Comparison of ENCODE assay signal across 14 cellular contexts in the genomic region with DNA sequence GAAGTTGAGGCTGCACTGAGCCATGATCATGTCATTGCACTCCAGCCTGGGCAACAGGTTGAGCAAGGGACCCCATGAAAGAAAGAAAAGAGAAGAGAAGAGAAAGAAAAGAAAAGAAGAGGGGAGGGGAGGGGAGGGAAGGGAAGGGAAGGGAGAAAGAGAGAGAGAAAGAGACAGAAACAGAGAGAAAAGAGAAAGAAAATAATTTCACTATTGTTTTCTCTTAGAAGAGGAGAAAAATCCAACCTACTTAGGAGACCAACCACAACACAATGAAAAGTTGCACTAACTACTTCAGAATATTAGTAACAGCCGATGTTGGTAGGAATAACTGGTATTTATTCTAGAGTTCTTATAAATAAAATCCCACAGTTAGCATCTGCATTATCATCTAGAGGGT. TPM values are rescaled to one million over a fixed set of nuclear protein-coding genes. Genes with fewer than 3 reads are reported as not detected.
DNase-seq lines count a peak whose midpoint lies in the region; ATAC-seq and TF ChIP-seq lines count a peak whose summit lies in the region.
"Had no signal": no experiment of that assay in that cellular context is flagged by ENCODE, and none has a peak within 500 bp of the region (broad histone marks: within the 10 kb centered on the region; RNA-seq: fewer than 3 reads in every experiment).

No MANE protein-coding gene starts in this region.

- TF ChIP-seq CTCF in CD8-positive, alpha-beta T cell (IDR thresholded peaks at IDR 0.05) = no peak
- no peak for TF ChIP-seq CTCF in activated CD8-positive, alpha-beta T cell treated with anti-CD3 and anti-CD28 coated beads for 36 hours (IDR thresholded peaks at IDR 0.05)

- peaks cover 45% of the 10 kb centered on the region for H3K4me1 Mint-ChIP-seq in activated naive CD8-positive, alpha-beta T cell (ENCODE audit: low read depth)
- peaks cover 19% of the 10 kb centered on the region for H3K4me1 Mint-ChIP-seq in activated naive CD8-positive, alpha-beta T cell treated with anti-CD3 and anti-CD28 coated beads for 36 hours
- H3K4me1 Mint-ChIP-seq in CD8-positive, alpha-beta T cell (ENCODE audit: low read depth) = peaks cover 46% of the 10 kb centered on the region
- H3K4me1 Mint-ChIP-seq in activated CD8-positive, alpha-beta T cell treated with anti-CD3 and anti-CD28 coated beads for 36 hours (ENCODE audit: low read depth) = peaks cover 20% of the 10 kb centered on the region

- POLR2A ChIA-PET in CD8-positive, alpha-beta T cell (lab: Charles Lee) = interaction anchor here (1.4 kb wide), 1 partner anchor 10 kb away, joined by 4 read pairs; a partner anchor contains a TSS
- POLR2A ChIA-PET in activated CD8-positive, alpha-beta T cell treated with anti-CD3 and anti-CD28 coated beads for 36 hours (lab: Charles Lee) = interaction anchor here (0.7 to 4.6 kb wide), 2 partner anchors 10 to 15 kb away, joined by 3 to 25 read pairs; a partner anchor contains a TSS

- H3K4me3 Mint-ChIP-seq in activated naive CD8-positive, alpha-beta T cell = no peak overlapping the region
- no peak overlapping the region for H3K4me3 Mint-ChIP-seq in activated naive CD8-positive, alpha-beta T cell treated with anti-CD3 and anti-CD28 coated beads for 36 hours
- no peak overlapping the region for H3K4me3 Mint-ChIP-seq in CD8-positive, alpha-beta T cell
- H3K4me3 Mint-ChIP-seq in activated CD8-positive, alpha-beta T cell treated with anti-CD3 and anti-CD28 coated beads for 36 hours = no peak overlapping the region
- H3K4me3 Mint-ChIP-seq: B cell had no signal

- no peaks in the 10 kb centered on the region for H3K4me1 ChIP-seq in CD8-positive, alpha-beta T cell (ENCODE audit: insufficient read depth, low read length)
- H3K4me1 ChIP-seq: Caco-2 had no signal

- DNase-seq in activated naive CD8-positive, alpha-beta T cell treated with anti-CD3 and anti-CD28 coated beads for 36 hours = no peak
- no peak for DNase-seq in CD8-positive, alpha-beta T cell
- DNase-seq in activated CD8-positive, alpha-beta T cell treated with anti-CD3 and anti-CD28 coated beads for 36 hours = no peak
- DNase-seq in activated T-cell treated with anti-CD3 and anti-CD28 coated beads, Interleukin-2, amount 50 U/mL, for 48 hours = no peak
- DNase-seq in NCI-H1417 (lab: John Stamatoyannopoulos, UW) = no peak
- DNase-seq in T-helper 9 cell = no peak
- DNase-seq: C1 segment of cervical spinal cord; Caco-2; CD8-positive, alpha-beta memory T cell; DND-41; GDM1; HCEC 1CT had no signal

- H3K9me3 Mint-ChIP-seq in activated naive CD8-positive, alpha-beta T cell (ENCODE audit: low read depth) = no peaks in the 10 kb centered on the region
- H3K9me3 Mint-ChIP-seq in activated naive CD8-positive, alpha-beta T cell treated with anti-CD3 and anti-CD28 coated beads for 36 hours = no peaks in the 10 kb centered on the region
- H3K9me3 Mint-ChIP-seq in CD8-positive, alpha-beta T cell = no peaks in the 10 kb centered on the region
- H3K9me3 Mint-ChIP-seq in activated CD8-positive, alpha-beta T cell treated with anti-CD3 and anti-CD28 coated beads for 36 hours = no peaks in the 10 kb centered on the region
- H3K9me3 Mint-ChIP-seq: CD8-positive, alpha-beta memory T cell had no signal

- no peaks in the 10 kb centered on the region for H3K27me3 ChIP-seq in CD8-positive, alpha-beta T cell (ENCODE audit: insufficient read depth, low read length)

- H3K36me3 Mint-ChIP-seq in activated naive CD8-positive, alpha-beta T cell = peaks cover 14% of the 10 kb centered on the region
- H3K36me3 Mint-ChIP-seq in activated naive CD8-positive, alpha-beta T cell treated with anti-CD3 and anti-CD28 coated beads for 36 hours = peaks cover 19% of the 10 kb centered on the region
- H3K36me3 Mint-ChIP-seq in CD8-positive, alpha-beta T cell = peaks cover 58% of the 10 kb centered on the region
- H3K36me3 Mint-ChIP-seq in activated CD8-positive, alpha-beta T cell treated with anti-CD3 and anti-CD28 coated beads for 36 hours (ENCODE audit: low read depth) = peaks cover 23% of the 10 kb centered on the region

- H3K27ac Mint-ChIP-seq in activated naive CD8-positive, alpha-beta T cell = peak overlapping the region; percentile 51
- H3K27ac Mint-ChIP-seq in activated naive CD8-positive, alpha-beta T cell treated with anti-CD3 and anti-CD28 coated beads for 36 hours = no peak overlapping the region
- H3K27ac Mint-ChIP-seq in CD8-positive, alpha-beta T cell = peak overlapping the region; percentile 58
- peak overlapping the region; percentile 26 for H3K27ac Mint-ChIP-seq in activated CD8-positive, alpha-beta T cell treated with anti-CD3 and anti-CD28 coated beads for 36 hours
- H3K27ac Mint-ChIP-seq: B cell had no signal

- H3K27me3 Mint-ChIP-seq in activated naive CD8-positive, alpha-beta T cell = no peaks in the 10 kb centered on the region
- no peaks in the 10 kb centered on the region for H3K27me3 Mint-ChIP-seq in activated naive CD8-positive, alpha-beta T cell treated with anti-CD3 and anti-CD28 coated beads for 36 hours
- no peaks in the 10 kb centered on the region for H3K27me3 Mint-ChIP-seq in CD8-positive, alpha-beta T cell (ENCODE audit: low read depth)
- H3K27me3 Mint-ChIP-seq in activated CD8-positive, alpha-beta T cell treated with anti-CD3 and anti-CD28 coated beads for 36 hours = no peaks in the 10 kb centered on the region
- H3K27me3 Mint-ChIP-seq: B cell; CD8-positive, alpha-beta memory T cell had no signal

- no peak for ATAC-seq in CD8-positive, alpha-beta T cell
- no peak for ATAC-seq in activated CD8-positive, alpha-beta T cell treated with anti-CD3 and anti-CD28 coated beads for 36 hours

- intact Hi-C loops in CD8-positive, alpha-beta T cell (cut with DNase I, micrococcal nuclease) = no loop called here
- intact Hi-C loops in activated CD8-positive, alpha-beta T cell treated with anti-CD3 and anti-CD28 coated beads for 36 hours (cut with micrococcal nuclease) = no loop called here

- CTCF ChIA-PET in CD8-positive, alpha-beta T cell (lab: Charles Lee) = no interaction called here
- CTCF ChIA-PET in activated CD8-positive, alpha-beta T cell treated with anti-CD3 and anti-CD28 coated beads for 36 hours (lab: Charles Lee) = interaction anchor here (2.1 kb wide), 1 partner anchor 9 kb away, joined by 10 read pairs; no protein-coding TSS in a partner anchor

- no peak overlapping the region for H3K4me3 ChIP-seq in CD8-positive, alpha-beta T cell (ENCODE audit: low read depth, low read length)

- no peak overlapping the region for H3K27ac ChIP-seq in CD8-positive, alpha-beta T cell (ENCODE audit: low read depth, low read length)

- peaks cover 16% of the 10 kb centered on the region for H3K36me3 ChIP-seq in CD8-positive, alpha-beta T cell (ENCODE audit: insufficient read depth, low read length)

- no peaks in the 10 kb centered on the region for H3K9me3 ChIP-seq in CD8-positive, alpha-beta T cell (ENCODE audit: low read length)
- H3K9me3 ChIP-seq: Caco-2 had no signal

RNA-seq across cellular contexts. Expression of a gene that starts 9.6 kb away (rescaled TPM):
- total RNA-seq in activated naive CD8-positive, alpha-beta T cell treated with anti-CD3 and anti-CD28 coated beads for 36 hours = 10 to 100 TPM; 21.8 to 21.9 TPM
- total RNA-seq in CD8-positive, alpha-beta T cell = 1 to 10 TPM; 6.8 to 7.1 TPM
- total RNA-seq in activated CD8-positive, alpha-beta T cell treated with anti-CD3 and anti-CD28 coated beads for 36 hours = 10 to 100 TPM; 15.5 to 19.1 TPM

RNA-seq across cellular contexts. Expression of a gene that starts 14.6 kb away (rescaled TPM):
- total RNA-seq in activated naive CD8-positive, alpha-beta T cell treated with anti-CD3 and anti-CD28 coated beads for 36 hours = 100 to 1,000 TPM; 108 to 111 TPM
- total RNA-seq in CD8-positive, alpha-beta T cell = 100 to 1,000 TPM; 102 to 109 TPM
- total RNA-seq in activated CD8-positive, alpha-beta T cell treated with anti-CD3 and anti-CD28 coated beads for 36 hours = 100 to 1,000 TPM; 106 to 107 TPM

RNA-seq across cellular contexts. Expression of a gene that starts 46.4 kb away (rescaled TPM):
- total RNA-seq in activated naive CD8-positive, alpha-beta T cell treated with anti-CD3 and anti-CD28 coated beads for 36 hours = 10 to 100 TPM; 25.8 to 26.4 TPM
- total RNA-seq in CD8-positive, alpha-beta T cell = 10 to 100 TPM; 14.0 to 14.5 TPM
- 10 to 100 TPM; 21.6 to 25.3 TPM for total RNA-seq in activated CD8-positive, alpha-beta T cell treated with anti-CD3 and anti-CD28 coated beads for 36 hours

RNA-seq across cellular contexts. Expression of a gene that starts 57.5 kb away (rescaled TPM):
- total RNA-seq in activated naive CD8-positive, alpha-beta T cell treated with anti-CD3 and anti-CD28 coated beads for 36 hours = 10 to 100 TPM; 36.3 to 38.1 TPM
- 10 to 100 TPM; 61.0 to 62.0 TPM for total RNA-seq in CD8-positive, alpha-beta T cell
- 10 to 100 TPM; 45.4 to 45.6 TPM for total RNA-seq in activated CD8-positive, alpha-beta T cell treated with anti-CD3 and anti-CD28 coated beads for 36 hours
